8 cellular contexts compared by ENCODE assay signal in the genomic region with DNA sequence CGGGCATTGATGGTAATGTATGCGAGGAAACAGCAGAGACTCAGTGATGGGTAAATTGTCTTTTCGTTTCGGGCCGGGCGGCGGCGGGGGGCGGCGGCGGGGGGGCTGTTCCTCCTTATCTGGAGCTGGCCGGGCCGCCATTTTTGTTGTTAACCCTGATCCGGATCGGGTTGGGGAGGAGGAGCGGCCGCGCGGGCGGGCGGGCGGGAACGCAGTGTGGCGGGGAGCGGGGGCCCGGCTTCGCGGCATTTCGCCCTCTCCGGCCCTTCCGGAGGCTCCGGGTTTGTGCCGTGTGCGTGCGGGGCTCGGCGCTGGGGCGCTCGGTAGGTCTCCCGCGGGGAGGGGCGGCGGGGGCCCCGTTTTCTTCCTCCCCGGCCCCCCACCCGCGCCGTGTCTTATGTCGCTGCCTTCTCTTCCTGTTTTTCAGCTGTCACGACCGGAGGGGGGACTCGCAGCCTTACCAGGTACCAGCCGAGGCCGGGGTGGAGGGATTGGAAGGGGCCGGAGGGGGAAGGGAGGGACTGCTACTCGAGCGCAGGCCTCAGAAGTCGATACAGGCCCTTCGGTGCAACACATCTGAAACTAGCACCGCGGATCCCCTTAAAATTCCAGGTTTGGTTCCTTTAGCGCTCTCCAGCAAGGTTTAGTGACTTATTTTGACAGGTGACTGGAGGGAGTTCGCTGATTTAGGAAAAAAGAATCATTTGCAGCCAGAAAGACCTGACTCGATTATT. TPM values are rescaled to one million over a fixed set of nuclear protein-coding genes. Genes with fewer than 3 reads are reported as not detected.
DNase-seq lines count a peak whose midpoint lies in the region; ATAC-seq and TF ChIP-seq lines count a peak whose summit lies in the region.

No MANE protein-coding gene starts in this region.

- H3K27ac ChIP-seq in RWPE2 (ENCODE audit: poor library complexity, severe bottlenecking) = peak overlapping the region; percentile 78

- H3K4me3 Mint-ChIP-seq in activated naive CD4-positive, alpha-beta T cell treated with anti-CD3 and anti-CD28 coated beads, Interleukin-2, amount 10 ng/mL, durations not matched to agents 7 days and 5 days = peak overlapping the region; percentile 98

- peak; percentile 81 for DNase-seq in DMS53 (lab: John Stamatoyannopoulos, UW)
- DNase-seq in DMS53 treated with DMSO at 0.1 percent for 48 hours (lab: John Stamatoyannopoulos, UW; ENCODE audit: unreplicated experiment) = no peak
- peak; percentile 75 for DNase-seq in RWPE2 (ENCODE audit: low spot score)
- peak; percentile 78 for DNase-seq in activated naive CD4-positive, alpha-beta T cell treated with anti-CD3 and anti-CD28 coated beads, Interleukin-2, amount 10 ng/mL, durations not matched to agents 7 days and 5 days
- peak; percentile 57 for DNase-seq in globus pallidus (ENCODE audit: low spot score)
- DNase-seq in omental fat pad (ENCODE audit: low spot score) = peak; percentile 49
- peak; percentile 41 for DNase-seq in superior temporal gyrus (ENCODE audit: extremely low spot score)

- H3K4me1 ChIP-seq in RWPE2 (ENCODE audit: insufficient read depth, poor library complexity, severe bottlenecking) = peaks cover 8% of the 10 kb centered on the region

- no peaks in the 10 kb centered on the region for H3K9me3 Mint-ChIP-seq in activated naive CD4-positive, alpha-beta T cell treated with anti-CD3 and anti-CD28 coated beads, Interleukin-2, amount 10 ng/mL, durations not matched to agents 7 days and 5 days

- ATAC-seq in HG03064 (IDR thresholded peaks at IDR 0.05; ENCODE audit: low read depth, unreplicated experiment) (peak; percentile 21), RWPE2 (ENCODE audit: low read depth) (peak; percentile 35), omental fat pad (ENCODE audit: low FRiP score) (peak; percentile 20)

- H3K4me3 ChIP-seq in RWPE2 (ENCODE audit: severe bottlenecking) = peak overlapping the region; percentile 84

- H3K9me3 ChIP-seq in RWPE2 (ENCODE audit: severe bottlenecking) = no peaks in the 10 kb centered on the region

- TF ChIP-seq CTCF in RWPE2 (IDR thresholded peaks at IDR 0.05; ENCODE audit: poor library complexity, severe bottlenecking) (no peak), omental fat pad (IDR thresholded peaks at IDR 0.05) (no peak)

- peaks cover 6% of the 10 kb centered on the region for H3K27me3 Mint-ChIP-seq in activated naive CD4-positive, alpha-beta T cell treated with anti-CD3 and anti-CD28 coated beads, Interleukin-2, amount 10 ng/mL, durations not matched to agents 7 days and 5 days

- H3K27me3 ChIP-seq in RWPE2 (ENCODE audit: insufficient read depth, poor library complexity, severe bottlenecking) = no peaks in the 10 kb centered on the region

- peaks cover 68% of the 10 kb centered on the region for H3K36me3 Mint-ChIP-seq in activated naive CD4-positive, alpha-beta T cell treated with anti-CD3 and anti-CD28 coated beads, Interleukin-2, amount 10 ng/mL, durations not matched to agents 7 days and 5 days

- peaks cover 48% of the 10 kb centered on the region for H3K36me3 ChIP-seq in RWPE2 (ENCODE audit: low read depth)

- peak overlapping the region; percentile 100 for H3K27ac Mint-ChIP-seq in activated naive CD4-positive, alpha-beta T cell treated with anti-CD3 and anti-CD28 coated beads, Interleukin-2, amount 10 ng/mL, durations not matched to agents 7 days and 5 days

- CTCF ChIA-PET in activated naive CD4-positive, alpha-beta T cell treated with anti-CD3 and anti-CD28 coated beads, Interleukin-2, amount 10 ng/mL, durations not matched to agents 7 days and 5 days (lab: Charles Lee) = no interaction called here

- peaks cover 61% of the 10 kb centered on the region for H3K4me1 Mint-ChIP-seq in activated naive CD4-positive, alpha-beta T cell treated with anti-CD3 and anti-CD28 coated beads, Interleukin-2, amount 10 ng/mL, durations not matched to agents 7 days and 5 days

RNA-seq across cellular contexts. Expression of gene WAC, which starts 0.8 kb away (rescaled TPM):
- total RNA-seq in omental fat pad = 100 to 1,000 TPM; 107 to 117 (median 113) TPM
